In genomic region chr16:78227855-78228254, GRCh38 we compare ENCODE assay signal across 10 cellular contexts.
DNase-seq lines count a peak whose midpoint lies in the region; ATAC-seq and TF ChIP-seq lines count a peak whose summit lies in the region.
"Had no signal": no experiment of that assay in that cellular context is flagged by ENCODE, and none has a peak within 500 bp of the region (broad histone marks: within the 10 kb centered on the region; RNA-seq: fewer than 3 reads in every experiment).

No MANE protein-coding gene starts in this region.

- intact Hi-C loops in MCF 10A (cut with micrococcal nuclease), result loop anchor here (10.0 kb wide), 1 partner anchor 547 kb away; no protein-coding TSS in a partner anchor
- intact Hi-C loops in mammary epithelial cell (cut with micrococcal nuclease), result no loop called here
- intact Hi-C loops in upper lobe of right lung (cut with DNase I), result no loop called here
- intact Hi-C loops in activated CD4-positive, alpha-beta T cell treated with anti-CD3 and anti-CD28 coated beads, Interleukin-2, amount 10 ng/mL, durations not matched to agents 24 days and 14 days (cut with micrococcal nuclease), result no loop called here
- intact Hi-C loops in posterior cingulate gyrus (cut with DNase I), result no loop called here

- no peaks in the 10 kb centered on the region for H3K4me1 ChIP-seq in mammary epithelial cell (ENCODE audit: insufficient read depth, low read length)
- no peaks in the 10 kb centered on the region for H3K4me1 ChIP-seq in NT2/D1 (ENCODE audit: insufficient read depth, insufficient read length)
- no peaks in the 10 kb centered on the region for H3K4me1 ChIP-seq in upper lobe of right lung

- POLR2A ChIA-PET in MCF 10A (lab: Yijun Ruan, JAX), result interaction anchor here (1.9 kb wide), 1 partner anchor 16 kb away, joined by 5 read pairs; no protein-coding TSS in a partner anchor

- H2AFZ ChIP-seq in mammary epithelial cell (ENCODE audit: low read depth, low read length), result no peak overlapping the region

- H3K27me3 ChIP-seq in mammary epithelial cell (ENCODE audit: insufficient read depth, low read length), result no peaks in the 10 kb centered on the region
- no peaks in the 10 kb centered on the region for H3K27me3 ChIP-seq in NT2/D1 (ENCODE audit: insufficient read depth, insufficient read length)
- H3K27me3 ChIP-seq in upper lobe of right lung, result no peaks in the 10 kb centered on the region
- H3K27me3 ChIP-seq: MG63 had no signal

- no peak overlapping the region for H3K27ac Mint-ChIP-seq in MCF 10A (ENCODE audit: low read depth, unreplicated experiment)
- H3K27ac Mint-ChIP-seq in activated CD4-positive, alpha-beta T cell treated with anti-CD3 and anti-CD28 coated beads, Interleukin-2, amount 10 ng/mL, durations not matched to agents 24 days and 14 days, result no peak overlapping the region

- no peak for ATAC-seq in upper lobe of right lung

- dilution Hi-C loops in mammary epithelial cell (cut with HindIII; ENCODE audit: low sequenced_read_pairs), result no loop called here

- H3K4me3 Mint-ChIP-seq in MCF 10A (ENCODE audit: unreplicated experiment), result no peak overlapping the region
- no peak overlapping the region for H3K4me3 Mint-ChIP-seq in activated CD4-positive, alpha-beta T cell treated with anti-CD3 and anti-CD28 coated beads, Interleukin-2, amount 10 ng/mL, durations not matched to agents 24 days and 14 days

- in situ Hi-C loops in mammary epithelial cell (cut with MboI; ENCODE audit: low sequenced_read_pairs in 2 of 2), result loop anchor here in 1 of 2 donors (5.0 kb wide), 1 partner anchor 106 kb away; no protein-coding TSS in a partner anchor

- H3K27ac ChIP-seq in mammary epithelial cell (ENCODE audit: insufficient read depth, low read depth, low read length) (no peak overlapping the region), upper lobe of right lung (no peak overlapping the region)

- no peak overlapping the region for H3K4me2 ChIP-seq in mammary epithelial cell (ENCODE audit: insufficient read depth, low read depth, low read length)

- no peaks in the 10 kb centered on the region for H3K79me2 ChIP-seq in mammary epithelial cell (ENCODE audit: insufficient read depth, low read length)

- WGBS in mammary epithelial cell (ENCODE audit: low coverage, missing lambda C conversion rate), result 88% methylated on average over 3 of the region's 3 CpGs

- peaks cover 6% of the 10 kb centered on the region for H3K9me3 Mint-ChIP-seq in MCF 10A (ENCODE audit: unreplicated experiment)
- H3K9me3 Mint-ChIP-seq in activated CD4-positive, alpha-beta T cell treated with anti-CD3 and anti-CD28 coated beads, Interleukin-2, amount 10 ng/mL, durations not matched to agents 24 days and 14 days, result no peaks in the 10 kb centered on the region

- H3K4me1 Mint-ChIP-seq in MCF 10A (ENCODE audit: insufficient read depth, unreplicated experiment), result peaks cover 9% of the 10 kb centered on the region
- H3K4me1 Mint-ChIP-seq in activated CD4-positive, alpha-beta T cell treated with anti-CD3 and anti-CD28 coated beads, Interleukin-2, amount 10 ng/mL, durations not matched to agents 24 days and 14 days, result no peaks in the 10 kb centered on the region

- H3K9me3 ChIP-seq in mammary epithelial cell (replicated peaks; ENCODE audit: insufficient read depth, low read length), result no peaks in the 10 kb centered on the region
- no peaks in the 10 kb centered on the region for H3K9me3 ChIP-seq in NT2/D1 (ENCODE audit: insufficient read depth, low read length)
- no peaks in the 10 kb centered on the region for H3K9me3 ChIP-seq in upper lobe of right lung
- H3K9me3 ChIP-seq: MG63 had no signal

- H3K4me3 ChIP-seq in mammary epithelial cell (replicated peaks in 1 of 3; ENCODE audit: insufficient read depth in 1 of 3, low read depth in 2 of 3, low read length in 3 of 3) (no peak overlapping the region), NT2/D1 (ENCODE audit: insufficient read length, low read depth) (no peak overlapping the region), fibroblast of villous mesenchyme (ENCODE audit: low read depth, low read length) (no peak overlapping the region), upper lobe of right lung (no peak overlapping the region)
- H3K4me3 ChIP-seq: MG63 had no signal

- DNase-seq in MCF 10A (ENCODE audit: unreplicated experiment) (no peak), mammary epithelial cell (no peak), NT2/D1 (ENCODE audit: low read depth, low spot score) (peak; percentile 15), fibroblast of villous mesenchyme (ENCODE audit: low read depth) (peak; percentile 46), upper lobe of right lung (no peak), posterior cingulate gyrus (no peak), NOMO-1 treated with DMSO at 0.1 percent for 48 hours (lab: John Stamatoyannopoulos, UW; ENCODE audit: unreplicated experiment) (no peak)
- DNase-seq in activated CD4-positive, alpha-beta T cell treated with anti-CD3 and anti-CD28 coated beads, Interleukin-2, amount 10 ng/mL, durations not matched to agents 24 days and 14 days, result no peak
- DNase-seq: activated CD8-positive, alpha-beta memory T cell treated with anti-CD3 and anti-CD28 coated beads, Interleukin-2, amount 50 U/mL, for 4 hours; MG63 had no signal

- H4K20me1 ChIP-seq in mammary epithelial cell (ENCODE audit: insufficient read depth, low read length), result no peaks in the 10 kb centered on the region

- H3K36me3 ChIP-seq in mammary epithelial cell (ENCODE audit: insufficient read depth, low read length), result no peaks in the 10 kb centered on the region
- H3K36me3 ChIP-seq in NT2/D1 (ENCODE audit: insufficient read depth, insufficient read length, low read length), result no peaks in the 10 kb centered on the region
- H3K36me3 ChIP-seq in upper lobe of right lung, result no peaks in the 10 kb centered on the region
- H3K36me3 ChIP-seq: MG63 had no signal

- H3K27me3 Mint-ChIP-seq in MCF 10A (ENCODE audit: insufficient read depth, unreplicated experiment), result no peaks in the 10 kb centered on the region
- peaks cover 2% of the 10 kb centered on the region for H3K27me3 Mint-ChIP-seq in activated CD4-positive, alpha-beta T cell treated with anti-CD3 and anti-CD28 coated beads, Interleukin-2, amount 10 ng/mL, durations not matched to agents 24 days and 14 days

- no peaks in the 10 kb centered on the region for H3K36me3 Mint-ChIP-seq in MCF 10A (ENCODE audit: insufficient read depth, unreplicated experiment)
- no peaks in the 10 kb centered on the region for H3K36me3 Mint-ChIP-seq in activated CD4-positive, alpha-beta T cell treated with anti-CD3 and anti-CD28 coated beads, Interleukin-2, amount 10 ng/mL, durations not matched to agents 24 days and 14 days (ENCODE audit: low read depth)

- H3K9ac ChIP-seq in mammary epithelial cell (ENCODE audit: insufficient read depth, low read length) (no peak overlapping the region), NT2/D1 (ENCODE audit: insufficient read length, low read depth) (no peak overlapping the region)

- BruUV-seq in MCF 10A (replicated peaks; lab: Mats Ljungman, UMichigan), result no TSS peak
- BruUV-seq in mammary epithelial cell (replicated peaks; lab: Mats Ljungman, UMichigan), result no TSS peak

- TF ChIP-seq CTCF in MCF 10A (IDR thresholded peaks at IDR 0.05; ENCODE audit: unreplicated experiment), result peak; percentile 11
- no peak for TF ChIP-seq CTCF in mammary epithelial cell (conservative IDR thresholded peaks at IDR 0.05 in 1 of 2, IDR thresholded peaks at IDR 0.05 in 1 of 2; ENCODE audit: extremely low read depth in 1 of 2, insufficient read depth in 1 of 2, low read depth in 1 of 2, low read length in 2 of 2)
- peak; percentile 48 for TF ChIP-seq CTCF in fibroblast of villous mesenchyme (IDR thresholded peaks at IDR 0.05; ENCODE audit: insufficient read depth, low read depth, low read length)
- TF ChIP-seq CTCF in upper lobe of right lung (IDR thresholded peaks at IDR 0.05), result peak; percentile 26

- CTCF ChIA-PET in MCF 10A (lab: Yijun Ruan, JAX), result interaction anchor here (0.6 kb wide), 1 partner anchor 117 kb away, joined by 3 read pairs; no protein-coding TSS in a partner anchor
- CTCF ChIA-PET in mammary epithelial cell (lab: Charles Lee; ENCODE audit: low non-redundant PET), result no interaction called here

Comparison
In these comparisons a context has a peak if more than half of its experiments do, and no peak if none do; other contexts are left out.
1. CTCF ChIP-seq: peak in MCF 10A (single experiment), fibroblast of villous mesenchyme (single experiment) and upper lobe of right lung (single experiment); none in mammary epithelial cell (0 of 2).
2. DNase-seq: peak in NT2/D1 (single experiment) and fibroblast of villous mesenchyme (single experiment); none in MCF 10A (single experiment), mammary epithelial cell (single experiment), upper lobe of right lung (single experiment), activated CD4-positive, alpha-beta T cell treated with anti-CD3 and anti-CD28 coated beads, Interleukin-2, amount 10 ng/mL, durations not matched to agents 24 days and 14 days (single experiment), posterior cingulate gyrus (0 of 10) and NOMO-1 treated with DMSO at 0.1 percent for 48 hours (single experiment).